ENCODE assay signal across 8 cellular contexts in the genomic region with DNA sequence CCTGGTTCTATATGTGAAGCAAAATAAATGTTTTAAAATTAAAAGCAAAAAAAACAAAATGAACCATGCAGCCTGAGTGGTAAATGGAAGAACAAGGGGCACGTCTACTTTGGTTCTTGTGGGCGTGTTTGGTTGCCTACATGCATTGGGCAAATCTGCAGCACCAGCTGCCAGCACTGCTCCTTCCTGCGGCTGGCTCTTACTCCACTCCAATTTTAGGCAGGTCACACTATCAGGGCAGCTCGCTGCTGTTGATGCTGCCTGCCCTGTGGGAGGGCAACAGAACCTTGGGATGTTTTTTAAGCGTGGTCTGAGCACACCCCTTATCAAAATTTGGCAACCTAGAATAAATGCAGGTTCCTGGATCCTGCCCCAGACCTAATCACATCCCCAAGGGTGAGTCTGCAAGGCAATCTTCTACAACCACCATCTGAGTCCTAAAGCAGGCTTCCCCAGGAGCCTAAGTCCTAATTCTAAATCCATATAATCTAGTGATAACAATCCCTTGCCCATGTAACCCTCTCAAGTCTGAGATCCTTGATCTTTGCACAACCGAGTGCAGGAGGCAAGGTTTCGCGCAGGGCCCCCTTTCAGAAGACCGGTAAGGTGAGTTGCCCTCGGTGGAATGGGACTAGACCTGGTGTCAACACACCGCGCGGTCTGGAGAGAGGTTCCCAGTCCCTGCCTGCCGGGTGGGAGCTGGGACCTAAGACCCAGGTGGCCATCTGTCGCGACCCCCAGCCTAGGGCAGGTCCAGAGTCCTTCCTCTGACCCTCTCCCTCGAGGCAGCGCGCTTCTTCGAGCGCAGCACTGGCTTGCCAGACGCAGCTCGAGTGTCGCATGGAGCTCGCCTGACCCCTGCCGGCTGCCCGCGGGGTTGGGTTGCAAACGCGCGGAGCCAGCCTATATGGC. TPM values are rescaled to one million over a fixed set of nuclear protein-coding genes. Genes with fewer than 3 reads are reported as not detected.
DNase-seq lines count a peak whose midpoint lies in the region; ATAC-seq and TF ChIP-seq lines count a peak whose summit lies in the region.

No MANE protein-coding gene starts in this region.

- no peak overlapping the region for H2AFZ ChIP-seq in SK-N-SH (ENCODE audit: low read depth)

- H3K4me1 Mint-ChIP-seq in activated naive CD4-positive, alpha-beta T cell treated with anti-CD3 and anti-CD28 coated beads, Interleukin-2, amount 10 ng/mL, durations not matched to agents 7 days and 5 days: no peaks in the 10 kb centered on the region

- WGBS in HUES64: 16% methylated on average over 31 of the region's 31 CpGs
- WGBS in SK-N-SH (ENCODE audit: low lambda C conversion rate): 51% methylated on average over 15 of the region's 31 CpGs

- no peaks in the 10 kb centered on the region for H3K9me3 Mint-ChIP-seq in activated naive CD4-positive, alpha-beta T cell treated with anti-CD3 and anti-CD28 coated beads, Interleukin-2, amount 10 ng/mL, durations not matched to agents 7 days and 5 days

- H3K36me3 ChIP-seq in HUES64 (ENCODE audit: insufficient read depth, low read length): peaks cover 17% of the 10 kb centered on the region
- peaks cover 3 to 5% of the 10 kb centered on the region in 2 experiments for H3K36me3 ChIP-seq in SK-N-SH (replicated peaks in 1 of 2; ENCODE audit: control insufficient read depth in 1 of 2, insufficient read depth in 2 of 2, low read length in 1 of 2)
- peaks cover 10% of the 10 kb centered on the region for H3K36me3 ChIP-seq in cardiac muscle cell
- no peaks in the 10 kb centered on the region for H3K36me3 ChIP-seq in uterus

- H3K27me3 ChIP-seq in HUES64 (ENCODE audit: insufficient read depth, low read length): peaks cover 6% of the 10 kb centered on the region
- no peaks in the 10 kb centered on the region for H3K27me3 ChIP-seq in SK-N-SH (ENCODE audit: insufficient read depth)
- H3K27me3 ChIP-seq in cardiac muscle cell: no peaks in the 10 kb centered on the region
- no peaks in the 10 kb centered on the region for H3K27me3 ChIP-seq in uterus

- no peaks in the 10 kb centered on the region for H3K79me2 ChIP-seq in SK-N-SH (ENCODE audit: insufficient read depth)

- no peak overlapping the region for H3K27ac Mint-ChIP-seq in activated naive CD4-positive, alpha-beta T cell treated with anti-CD3 and anti-CD28 coated beads, Interleukin-2, amount 10 ng/mL, durations not matched to agents 7 days and 5 days

- H3K9me2 ChIP-seq in SK-N-SH: no peaks in the 10 kb centered on the region

- TF ChIP-seq RAD21 in SK-N-SH (IDR thresholded peaks at IDR 0.05; ENCODE audit: low read length): peak; percentile 93

- CTCF ChIA-PET in AG04449 (lab: Yijun Ruan, JAX) (interaction anchor here (0.5 to 8.2 kb wide), 37 partner anchors 8 to 204 kb away, joined by 3 to 115 read pairs (median 5); a partner anchor contains a TSS), SK-N-SH (lab: Yijun Ruan, JAX) (interaction anchor here (0.6 to 16.9 kb wide), 52 partner anchors 8 to 819 kb away, joined by 3 to 299 read pairs (median 4); a partner anchor contains a TSS)
- CTCF ChIA-PET in activated naive CD4-positive, alpha-beta T cell treated with anti-CD3 and anti-CD28 coated beads, Interleukin-2, amount 10 ng/mL, durations not matched to agents 7 days and 5 days (lab: Charles Lee): interaction anchor here (0.7 to 10.4 kb wide), 21 partner anchors 8 to 141 kb away, joined by 3 to 152 read pairs (median 4); a partner anchor contains a TSS

- no peak overlapping the region for H3K4me2 ChIP-seq in SK-N-SH

- H3K4me3 ChIP-seq in AG04449 (ENCODE audit: low read depth, low read length) (no peak overlapping the region; the same call in 1 of the 2 replicates), HUES64 (ENCODE audit: low read length) (peak overlapping the region; percentile 36; the same call in 1 of the 2 replicates), SK-N-SH (ENCODE audit: low read depth in 2 of 2, low read length in 1 of 2) (peak overlapping the region in 1 of 2 experiments; percentile 39; a peak in 1 of 4 replicates), cardiac muscle cell (no peak overlapping the region), uterus (no peak overlapping the region)

- TF ChIP-seq POLR2A in uterus (IDR thresholded peaks at IDR 0.05): peak in 1 of 2 donors; percentile 22

- peaks cover 10% of the 10 kb centered on the region for H3K27me3 Mint-ChIP-seq in activated naive CD4-positive, alpha-beta T cell treated with anti-CD3 and anti-CD28 coated beads, Interleukin-2, amount 10 ng/mL, durations not matched to agents 7 days and 5 days

- no peak for TF ChIP-seq EP300 in SK-N-SH (IDR thresholded peaks at IDR 0.05; ENCODE audit: borderline replicate concordance in 1 of 2, low read depth in 1 of 2, low read length in 1 of 2)

- intact Hi-C loops in uterus (cut with DNase I; ENCODE audit: low total_unique reads): loop anchor here (5.0 kb wide), 1 partner anchor 144 kb away; no protein-coding TSS in a partner anchor

- peak; percentile 86 for ATAC-seq in GM18511 (IDR thresholded peaks at IDR 0.05; ENCODE audit: unreplicated experiment)

- DNase-seq in AG04449 (ENCODE audit: low read depth, low spot score) (no peak), SK-N-SH (peak; percentile 91), cardiac muscle cell (ENCODE audit: low read depth in 1 of 2, low spot score in 1 of 2) (peak; percentile 76 to 80), putamen (ENCODE audit: low spot score) (peak; percentile 47), uterus (peak; percentile 61 to 75)
- peak; percentile 88 for DNase-seq in activated naive CD4-positive, alpha-beta T cell treated with anti-CD3 and anti-CD28 coated beads, Interleukin-2, amount 10 ng/mL, durations not matched to agents 7 days and 5 days

- H3K4me1 ChIP-seq in HUES64 (ENCODE audit: insufficient read depth, low read length): 0 out of 2 replicates have a peak, but pooled peaks cover 4% of the 10 kb centered on the region
- peaks cover 0 to 20% of the 10 kb centered on the region in 2 experiments; a peak in 1 of 4 replicates for H3K4me1 ChIP-seq in SK-N-SH (ENCODE audit: control insufficient read depth in 1 of 2, insufficient read depth in 2 of 2, low read depth in 1 of 2, low read length in 1 of 2)
- H3K4me1 ChIP-seq in cardiac muscle cell (ENCODE audit: low read depth): peaks cover 5% of the 10 kb centered on the region
- peaks cover 0 to 4% of the 10 kb centered on the region in 2 donors for H3K4me1 ChIP-seq in uterus

- POLR2A ChIA-PET in AG04449 (lab: Yijun Ruan, JAX) (interaction anchor here (0.8 to 1.0 kb wide), 5 partner anchors 9 to 136 kb away, joined by 3 to 6 read pairs (median 3); no protein-coding TSS in a partner anchor), SK-N-SH (lab: Yijun Ruan, JAX) (interaction anchor here (1.2 kb wide), 1 partner anchor 77 kb away, joined by 3 read pairs; no protein-coding TSS in a partner anchor)

- no peaks in the 10 kb centered on the region for H4K20me1 ChIP-seq in SK-N-SH (ENCODE audit: insufficient read depth)

- H3K27ac ChIP-seq in HUES64 (ENCODE audit: low read depth, low read length): no peak overlapping the region
- H3K27ac ChIP-seq in SK-N-SH (ENCODE audit: low read depth in 2 of 2, low read length in 1 of 2): no peak overlapping the region
- H3K27ac ChIP-seq in cardiac muscle cell: no peak overlapping the region
- no peak overlapping the region for H3K27ac ChIP-seq in uterus

- H3K9ac ChIP-seq in HUES64 (ENCODE audit: low read depth, low read length): no peak overlapping the region
- H3K9ac ChIP-seq in SK-N-SH: no peak overlapping the region

- H3K36me3 Mint-ChIP-seq in activated naive CD4-positive, alpha-beta T cell treated with anti-CD3 and anti-CD28 coated beads, Interleukin-2, amount 10 ng/mL, durations not matched to agents 7 days and 5 days: peaks cover 4% of the 10 kb centered on the region

- TF ChIP-seq CTCF in AG04449 (IDR thresholded peaks at IDR 0.05; ENCODE audit: insufficient read depth, low read length, missing control alignments) (peak; percentile 97), SK-N-SH (IDR thresholded peaks at IDR 0.05) (peak; percentile 92), cardiac muscle cell (IDR thresholded peaks at IDR 0.05; ENCODE audit: low read depth, low read length) (peak; percentile 96), uterus (IDR thresholded peaks at IDR 0.05) (peak; percentile 88 to 97 (median 94))

- peaks cover 15% of the 10 kb centered on the region for H3F3A ChIP-seq in SK-N-SH (replicated peaks; ENCODE audit: insufficient read depth)

- no peak overlapping the region for H3K4me3 Mint-ChIP-seq in activated naive CD4-positive, alpha-beta T cell treated with anti-CD3 and anti-CD28 coated beads, Interleukin-2, amount 10 ng/mL, durations not matched to agents 7 days and 5 days

- H3K9me3 ChIP-seq in HUES64 (ENCODE audit: insufficient read depth, low read depth, low read length) (no peaks in the 10 kb centered on the region), SK-N-SH (no peaks in the 10 kb centered on the region), cardiac muscle cell (ENCODE audit: low read depth) (no peaks in the 10 kb centered on the region), uterus (no peaks in the 10 kb centered on the region)

RNA-seq across cellular contexts. Expression of a gene that starts 15.9 kb away (rescaled TPM):
- 45.6 TPM for polyA plus RNA-seq in HUES64 (2013, experiment 1 of 2)
- polyA plus RNA-seq in HUES64 (2013, experiment 2 of 2): 38.9 TPM
- polyA plus RNA-seq in SK-N-SH (2012; rRNA removed) (54.2 and 73.8 TPM in 2 replicates), cardiac muscle cell (114 and 130 TPM in 2 replicates)
- 36.1 and 49.7 TPM in 2 replicates for polyA plus RNA-seq in SK-N-SH (2012; cell fraction: cytosol; rRNA removed)
- 81.3 and 112 TPM in 2 replicates for polyA plus RNA-seq in SK-N-SH (2012; cell fraction: nucleus; rRNA removed)
- total RNA-seq in cardiac muscle cell (75.2 and 96.1 TPM in 2 replicates), uterus (100 to 1,000 TPM in 1 of 4 donors, 10 to 100 TPM in 3; 66.5 to 203 (median 83.7) TPM)

RNA-seq across cellular contexts. Expression of a gene that starts 19.3 kb away (rescaled TPM):
- 21.8 TPM for polyA plus RNA-seq in HUES64 (2013, experiment 1 of 2)
- polyA plus RNA-seq in HUES64 (2013, experiment 2 of 2): 19.7 TPM
- 4.7 and 5.5 TPM in 2 replicates for polyA plus RNA-seq in SK-N-SH (2012; rRNA removed)
- 3.5 and 5.2 TPM in 2 replicates for polyA plus RNA-seq in SK-N-SH (2012; cell fraction: cytosol; rRNA removed)
- polyA plus RNA-seq in SK-N-SH (2012; cell fraction: nucleus; rRNA removed): 20.7 and 22.9 TPM in 2 replicates
- total RNA-seq in cardiac muscle cell: 22.9 and 29.3 TPM in 2 replicates
- 14.9 and 15.7 TPM in 2 replicates for polyA plus RNA-seq in cardiac muscle cell
- 10 to 100 TPM in 2 of 4 donors, 1 to 10 TPM in 2; 5.0 to 35.5 (median 10.5) TPM for total RNA-seq in uterus

RNA-seq across cellular contexts. Expression of a gene that starts 39.0 kb away (rescaled TPM):
- polyA plus RNA-seq in HUES64 (2013, experiment 1 of 2): 46.7 TPM
- 58.7 TPM for polyA plus RNA-seq in HUES64 (2013, experiment 2 of 2)
- polyA plus RNA-seq in SK-N-SH (2012; rRNA removed) (25.5 and 29.5 TPM in 2 replicates), cardiac muscle cell (23.0 and 76.5 TPM in 2 replicates)
- 33.2 and 34.0 TPM in 2 replicates for polyA plus RNA-seq in SK-N-SH (2012; cell fraction: cytosol; rRNA removed)
- polyA plus RNA-seq in SK-N-SH (2012; cell fraction: nucleus; rRNA removed): 15.8 and 23.6 TPM in 2 replicates
- total RNA-seq in cardiac muscle cell (25.6 and 84.3 TPM in 2 replicates), uterus (10 to 100 TPM in 2 of 4 donors, 1 to 10 TPM in 2; 2.1 to 23.5 (median 9.7) TPM)

RNA-seq across cellular contexts. Expression of a gene that starts 49.3 kb away (rescaled TPM):
- 15.0 TPM for polyA plus RNA-seq in HUES64 (2013, experiment 1 of 2)
- polyA plus RNA-seq in HUES64 (2013, experiment 2 of 2): 18.5 TPM
- 34.2 and 43.2 TPM in 2 replicates for polyA plus RNA-seq in SK-N-SH (2012; rRNA removed)
- polyA plus RNA-seq in SK-N-SH (2012; cell fraction: cytosol; rRNA removed): 24.9 and 34.3 TPM in 2 replicates
- 20.4 and 24.0 TPM in 2 replicates for polyA plus RNA-seq in SK-N-SH (2012; cell fraction: nucleus; rRNA removed)
- 18.3 and 24.4 TPM in 2 replicates for total RNA-seq in cardiac muscle cell
- polyA plus RNA-seq in cardiac muscle cell: 22.1 and 26.0 TPM in 2 replicates
- 10 to 100 TPM in 3 of 4 donors, 1 to 10 TPM in 1; 6.8 to 26.1 (median 17.9) TPM for total RNA-seq in uterus
